In genomic region chr3:20076296-20076997, GRCh38 we compare ENCODE assay signal across 1 cellular context.
TF ChIP-seq lines count a peak whose summit lies in the region.

No MANE protein-coding gene starts in this region.

TF ChIP-seq in WTC11, 78 proteins besides CTCF, POLR2A, EP300 and RAD21 (continued from another document):
- TF ChIP-seq E2F4 (CRISPR knock-in tag; IDR thresholded peaks at IDR 0.05; ENCODE audit: borderline replicate concordance, low read depth) (no peak), TEAD4 (CRISPR knock-in tag; IDR thresholded peaks at IDR 0.05) (no peak), ZNF138 (CRISPR knock-in tag; conservative IDR thresholded peaks at IDR 0.05) (no peak), SP1 (CRISPR knock-in tag; conservative IDR thresholded peaks at IDR 0.05) (no peak), GRHL2 (CRISPR knock-in tag; IDR thresholded peaks at IDR 0.05; ENCODE audit: insufficient replicate concordance, severe bottlenecking) (no peak), TCF7 (CRISPR knock-in tag; IDR thresholded peaks at IDR 0.05; ENCODE audit: low read depth) (no peak)
